Comparison of ENCODE assay signal across 10 cellular contexts in the genomic region with DNA sequence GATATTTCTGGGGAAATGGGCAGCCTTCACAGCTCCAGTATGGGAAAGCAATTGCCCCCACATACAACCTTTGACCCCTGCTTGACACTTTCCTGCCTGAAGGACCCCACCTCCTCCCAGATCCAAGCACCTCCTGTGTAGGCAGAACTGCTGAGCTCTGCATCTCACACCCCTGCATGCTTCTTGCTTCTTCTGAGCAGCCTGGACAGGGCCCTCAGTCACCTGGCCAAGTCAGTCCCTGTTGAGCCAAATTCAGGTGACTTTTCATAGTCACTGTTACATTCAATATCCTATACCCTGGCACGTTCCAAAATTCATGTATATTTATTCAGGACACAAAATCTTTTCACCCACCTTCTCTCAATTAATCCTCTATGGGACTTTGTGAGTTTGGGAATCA.
"Had no signal": no experiment of that assay in that cellular context is flagged by ENCODE, and none has a peak within 500 bp of the region (broad histone marks: within the 10 kb centered on the region; RNA-seq: fewer than 3 reads in every experiment).

No MANE protein-coding gene starts in this region.

- H3K4me1 ChIP-seq: HAP-1 had no signal

- H3K9ac ChIP-seq: GM23248 had no signal

- H3K9me3 ChIP-seq: HAP-1 had no signal

- ATAC-seq: HCT116, HepG2 had no signal

- H2AFZ ChIP-seq: GM23248 had no signal

- H3K4me3 ChIP-seq: GM23248, HAP-1 had no signal

- DNase-seq: GM23248, GOT3, H7, HFFc6, KBM-7 had no signal

- H3K27ac Mint-ChIP-seq: HFFc6, IgD-negative memory B cell had no signal

- H3K36me3 ChIP-seq: HAP-1 had no signal

- H3K9me3 Mint-ChIP-seq: HFFc6 had no signal

- H3K4me3 Mint-ChIP-seq: HFFc6 had no signal

- H3K27me3 Mint-ChIP-seq: IgD-negative memory B cell had no signal

- H3K27ac ChIP-seq: GM23248, HL-60 had no signal

- H3K4me1 Mint-ChIP-seq: IgD-negative memory B cell had no signal
